Comparison of ENCODE assay signal across 26 cellular contexts in the genomic region with DNA sequence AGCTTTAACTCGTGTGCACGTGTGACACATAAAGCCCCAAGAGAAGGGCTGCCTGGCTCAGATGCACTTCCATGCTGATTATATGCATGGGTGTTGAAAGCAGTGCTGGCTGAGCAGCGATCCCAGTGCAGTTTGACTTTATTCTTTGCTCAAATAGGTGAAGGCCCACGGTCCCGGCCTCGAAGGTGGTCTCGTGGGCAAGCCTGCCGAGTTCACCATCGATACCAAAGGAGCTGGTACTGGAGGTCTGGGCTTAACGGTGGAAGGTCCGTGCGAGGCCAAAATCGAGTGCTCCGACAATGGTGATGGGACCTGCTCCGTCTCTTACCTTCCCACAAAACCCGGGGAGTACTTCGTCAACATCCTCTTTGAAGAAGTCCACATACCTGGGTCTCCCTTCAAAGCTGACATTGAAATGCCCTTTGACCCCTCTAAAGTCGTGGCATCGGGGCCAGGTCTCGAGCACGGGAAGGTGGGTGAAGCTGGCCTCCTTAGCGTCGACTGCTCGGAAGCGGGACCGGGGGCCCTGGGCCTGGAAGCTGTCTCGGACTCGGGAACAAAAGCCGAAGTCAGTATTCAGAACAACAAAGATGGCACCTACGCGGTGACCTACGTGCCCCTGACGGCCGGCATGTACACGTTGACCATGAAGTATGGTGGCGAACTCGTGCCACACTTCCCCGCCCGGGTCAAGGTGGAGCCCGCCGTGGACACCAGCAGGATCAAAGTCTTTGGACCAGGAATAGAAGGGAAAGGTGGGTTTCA.
"Had no signal": no experiment of that assay in that cellular context is flagged by ENCODE, and none has a peak within 500 bp of the region (broad histone marks: within the 10 kb centered on the region; RNA-seq: fewer than 3 reads in every experiment).

No MANE protein-coding gene starts in this region.

- H3K27ac Mint-ChIP-seq: nephron; stimulated activated memory B cell treated with anti-CD40 and anti-IgM and Interleukin-4, amounts not matched to agents 10 μg/mL and 1 μg/mL and 100 μg/mL, for 72 hours; type B pancreatic cell had no signal

- H3K9me3 ChIP-seq: gastrocnemius medialis, heart left ventricle, prostate gland, right atrium auricular region, sigmoid colon, testis, tibial artery had no signal

- H3K27me3 Mint-ChIP-seq: effector memory CD8-positive, alpha-beta T cell; naive thymus-derived CD4-positive, alpha-beta T cell; stimulated activated memory B cell treated with anti-CD40 and anti-IgM and Interleukin-4, amounts not matched to agents 10 μg/mL and 1 μg/mL and 100 μg/mL, for 72 hours; type B pancreatic cell had no signal

- H3K9me3 Mint-ChIP-seq: effector memory CD8-positive, alpha-beta T cell; naive thymus-derived CD4-positive, alpha-beta T cell; nephron; stimulated activated memory B cell treated with anti-CD40 and anti-IgM and Interleukin-4, amounts not matched to agents 10 μg/mL and 1 μg/mL and 100 μg/mL, for 72 hours; type B pancreatic cell had no signal

- H3K27ac ChIP-seq: epithelial cell of prostate, gastrocnemius medialis, heart left ventricle, hepatocyte, prostate gland, right atrium auricular region, sigmoid colon, testis, tibial artery had no signal

- H3K4me3 Mint-ChIP-seq: effector memory CD8-positive, alpha-beta T cell; naive thymus-derived CD4-positive, alpha-beta T cell; nephron; stimulated activated memory B cell treated with anti-CD40 and anti-IgM and Interleukin-4, amounts not matched to agents 10 μg/mL and 1 μg/mL and 100 μg/mL, for 72 hours; type B pancreatic cell had no signal

- H3K27me3 ChIP-seq: gastrocnemius medialis, heart left ventricle, hepatocyte, right atrium auricular region, sigmoid colon, testis, tibial artery had no signal

- H3K36me3 ChIP-seq: gastrocnemius medialis had no signal

- DNase-seq: cortex of kidney; effector memory CD8-positive, alpha-beta T cell; foreskin fibroblast; gastrocnemius medialis; heart left ventricle; kidney; mesenchymal stem cell; midbrain; naive thymus-derived CD4-positive, alpha-beta T cell; nucleus accumbens; sigmoid colon; stimulated activated CD4-positive, alpha-beta T cell treated with anti-CD3 and anti-CD28 coated beads, Interleukin-4, amount 100 ng/mL, for 4 hours; stimulated activated naive CD8-positive, alpha-beta T cell treated with anti-CD3 and anti-CD28 coated beads, Interleukin-15, Interleukin-2, amounts not matched to agents 100 U/mL and 50 U/mL, for 24 hours; substantia nigra; testis; tibial artery had no signal

- H3K4me3 ChIP-seq: gastrocnemius medialis, heart left ventricle, hepatocyte, lung, prostate gland, right atrium auricular region, sigmoid colon, testis, tibial artery had no signal

- ATAC-seq: effector memory CD8-positive, alpha-beta T cell; esophagus mucosa; gastrocnemius medialis; heart left ventricle; left lobe of liver; naive thymus-derived CD4-positive, alpha-beta T cell; stimulated activated memory B cell treated with anti-CD40 and anti-IgM and Interleukin-4, amounts not matched to agents 10 μg/mL and 1 μg/mL and 100 μg/mL, for 72 hours; stimulated activated naive CD8-positive, alpha-beta T cell treated with anti-CD3 and anti-CD28 coated beads, Interleukin-15, Interleukin-2, amounts not matched to agents 100 U/mL and 50 U/mL, for 24 hours had no signal

- H3K4me2 ChIP-seq: hepatocyte had no signal
